1 cellular context compared by ENCODE assay signal in the genomic region with DNA sequence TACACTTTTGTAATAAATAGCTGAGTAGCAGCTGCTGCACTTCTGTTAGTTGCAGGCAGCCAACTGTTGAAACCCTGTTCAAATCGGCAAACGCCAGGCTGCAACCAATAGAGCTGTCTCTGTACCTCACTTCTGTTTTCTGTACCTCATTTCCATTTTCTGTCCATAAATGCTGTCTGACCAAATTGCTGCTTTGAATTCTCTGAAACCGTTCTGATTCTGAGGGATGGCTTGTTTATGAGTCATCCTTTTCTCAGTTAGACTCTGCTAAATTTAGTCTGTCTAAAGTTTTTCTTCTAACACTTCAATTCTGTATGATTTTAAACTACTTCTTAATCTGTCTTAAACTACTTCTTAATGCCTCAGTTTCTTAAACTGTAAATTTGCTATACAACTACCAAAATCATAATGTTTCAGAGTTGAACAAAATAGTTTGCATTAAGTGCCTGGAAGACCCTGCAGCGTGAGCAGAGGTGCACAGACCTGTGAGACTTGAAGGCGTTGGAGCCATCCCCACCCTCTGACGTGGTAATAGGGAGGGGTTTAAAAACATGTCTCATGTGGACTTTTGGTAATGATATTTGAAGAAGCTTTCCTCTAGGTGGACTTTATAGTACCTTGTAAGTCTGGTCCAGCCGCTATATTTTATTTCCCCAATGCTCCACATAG.
TF ChIP-seq lines count a peak whose summit lies in the region.

No MANE protein-coding gene starts in this region.

TF ChIP-seq in HepG2, 621 proteins besides CTCF, POLR2A, EP300 and RAD21:
- no peak for TF ChIP-seq CBFB (CRISPR knock-in tag; IDR thresholded peaks at IDR 0.05)
- TF ChIP-seq KMT2A (CRISPR knock-in tag; IDR thresholded peaks at IDR 0.05), result no peak
- TF ChIP-seq HNRNPUL1 (IDR thresholded peaks at IDR 0.05; ENCODE audit: low read depth, low read length), result no peak
- no peak for TF ChIP-seq MYNN (CRISPR knock-in tag; IDR thresholded peaks at IDR 0.05; ENCODE audit: low read depth)
- TF ChIP-seq PHF20 (CRISPR knock-in tag; IDR thresholded peaks at IDR 0.05), result no peak
- TF ChIP-seq, protein P1, sequence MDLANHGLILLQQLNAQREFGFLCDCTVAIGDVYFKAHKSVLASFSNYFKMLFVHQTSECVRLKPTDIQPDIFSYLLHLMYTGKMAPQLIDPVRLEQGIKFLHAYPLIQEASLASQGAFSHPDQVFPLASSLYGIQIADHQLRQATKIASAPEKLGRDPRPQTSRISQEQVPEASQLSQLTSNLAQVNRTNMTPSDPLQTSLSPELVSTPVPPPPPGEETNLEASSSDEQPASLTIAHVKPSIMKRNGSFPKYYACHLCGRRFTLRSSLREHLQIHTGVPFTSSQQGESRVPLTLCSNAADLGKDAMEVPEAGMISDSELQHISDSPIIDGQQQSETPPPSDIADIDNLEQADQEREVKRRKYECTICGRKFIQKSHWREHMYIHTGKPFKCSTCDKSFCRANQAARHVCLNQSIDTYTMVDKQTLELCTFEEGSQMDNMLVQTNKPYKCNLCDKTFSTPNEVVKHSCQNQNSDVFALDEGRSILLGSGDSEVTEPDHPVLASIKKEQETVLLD (CRISPR knock-in tag; IDR thresholded peaks at IDR 0.05; ENCODE audit: low read depth), result no peak
- no peak for TF ChIP-seq ZNF597 (CRISPR knock-in tag; IDR thresholded peaks at IDR 0.05)
- no peak for TF ChIP-seq PITX1 (CRISPR knock-in tag; IDR thresholded peaks at IDR 0.05)
